ENCODE assay signal across 9 cellular contexts in the genomic region with DNA sequence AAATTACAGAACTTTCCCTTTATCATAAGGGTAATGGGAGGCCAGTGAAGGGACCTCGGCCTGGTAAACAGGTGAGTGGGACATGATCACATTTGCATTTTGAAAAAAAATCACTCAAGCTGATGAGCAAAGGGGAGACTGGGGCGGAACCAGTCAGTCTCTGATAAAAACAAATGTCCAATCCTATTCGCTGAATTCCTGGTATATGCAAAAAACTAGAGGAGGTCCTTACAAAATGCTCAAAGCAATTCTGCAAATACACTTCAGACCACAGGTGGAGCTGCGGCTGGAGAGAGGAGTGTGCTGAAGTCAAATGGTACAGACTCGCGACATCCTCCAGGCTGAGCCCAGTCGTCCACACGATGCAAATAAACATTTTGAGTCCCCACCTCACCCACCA.
DNase-seq lines count a peak whose midpoint lies in the region; ATAC-seq and TF ChIP-seq lines count a peak whose summit lies in the region.
"Had no signal": no experiment of that assay in that cellular context is flagged by ENCODE, and none has a peak within 500 bp of the region (broad histone marks: within the 10 kb centered on the region; RNA-seq: fewer than 3 reads in every experiment).

No MANE protein-coding gene starts in this region.

- H3K36me3 ChIP-seq in BE2C (no peaks in the 10 kb centered on the region), H7 (replicated peaks; ENCODE audit: control insufficient read depth, insufficient read depth, low read length) (no peaks in the 10 kb centered on the region), kidney epithelial cell (ENCODE audit: control insufficient read depth, insufficient read depth, low read length) (no peaks in the 10 kb centered on the region), esophagus squamous epithelium (no peaks in the 10 kb centered on the region)

- no peak for TF ChIP-seq POLR2A in esophagus squamous epithelium (IDR thresholded peaks at IDR 0.05)

- H3K9me3 ChIP-seq in BE2C (no peaks in the 10 kb centered on the region), esophagus squamous epithelium (no peaks in the 10 kb centered on the region)

- H3K4me3 ChIP-seq in BE2C (ENCODE audit: low read depth, low read length) (no peak overlapping the region), H7 (ENCODE audit: insufficient read depth, low read depth, low read length) (no peak overlapping the region), kidney epithelial cell (ENCODE audit: low read depth, low read length) (no peak overlapping the region), esophagus squamous epithelium (no peak overlapping the region)

- TF ChIP-seq CTCF in BE2C (IDR thresholded peaks at IDR 0.05; ENCODE audit: low read depth, low read length): peak; percentile 35; the same call in 1 of the 2 replicates
- peak; percentile 24 for TF ChIP-seq CTCF in kidney epithelial cell (IDR thresholded peaks at IDR 0.05; ENCODE audit: insufficient read depth, low read length, poor library complexity, severe bottlenecking)
- TF ChIP-seq CTCF in esophagus squamous epithelium (IDR thresholded peaks at IDR 0.05): peak in 1 of 6 experiments; percentile 36

- intact Hi-C loops in esophagus squamous epithelium (cut with DNase I): no loop called here

- H3K27ac ChIP-seq in esophagus squamous epithelium: no peak overlapping the region

- no peaks in the 10 kb centered on the region for H3K4me1 ChIP-seq in BE2C
- peaks cover 3 to 53% (median 15%) of the 10 kb centered on the region in 3 donors for H3K4me1 ChIP-seq in esophagus squamous epithelium

- no peak for ATAC-seq in GM19467 (IDR thresholded peaks at IDR 0.05; ENCODE audit: unreplicated experiment)
- no peak for ATAC-seq in GM21737 (IDR thresholded peaks at IDR 0.05; ENCODE audit: unreplicated experiment)

- DNase-seq in BE2C (peak; percentile 28), H7 (peak; percentile 57), kidney epithelial cell (ENCODE audit: low read depth) (no peak), esophagus squamous epithelium (lab: John Stamatoyannopoulos, UW) (no peak), NCI-H1930 (lab: John Stamatoyannopoulos, UW) (no peak)
- peak; percentile 21 for DNase-seq in activated CD4-positive, alpha-beta T cell treated with anti-CD3 and anti-CD28 coated beads, Interleukin-2, amount 50 U/mL, for 1 hour
- DNase-seq: hippocampal formation had no signal

- H3K27me3 ChIP-seq in BE2C: no peaks in the 10 kb centered on the region
- H3K27me3 ChIP-seq in H7 (ENCODE audit: control insufficient read depth, insufficient read depth, low read length): no peaks in the 10 kb centered on the region
- H3K27me3 ChIP-seq in kidney epithelial cell (ENCODE audit: control insufficient read depth, insufficient read depth, low read length): no peaks in the 10 kb centered on the region
- H3K27me3 ChIP-seq in esophagus squamous epithelium: no peaks in the 10 kb centered on the region

- 83 to 88% methylated on average over 8 of the region's 8 CpGs for WGBS in esophagus squamous epithelium, 2 donors

Comparison
In these comparisons a context has a peak if more than half of its experiments do, and no peak if none do; other contexts are left out.
1. DNase-seq: peak in BE2C (single experiment), H7 (single experiment) and activated CD4-positive, alpha-beta T cell treated with anti-CD3 and anti-CD28 coated beads, Interleukin-2, amount 50 U/mL, for 1 hour (single experiment); none in kidney epithelial cell (single experiment), esophagus squamous epithelium (single experiment) and NCI-H1930 (0 of 2).